Comparison of ENCODE assay signal across 8 cellular contexts in genomic region chr17:75031972-75032895, GRCh38. TPM values are rescaled to one million over a fixed set of nuclear protein-coding genes. Genes with fewer than 3 reads are reported as not detected.
A peak's percentile ranks its signal among the peaks of the same experiment; 100 is the strongest.
DNase-seq lines count a peak whose midpoint lies in the region; ATAC-seq, FAIRE-seq and TF ChIP-seq lines count a peak whose summit lies in the region.

No MANE protein-coding gene starts in this region.

- peak overlapping the region in 1 of 2 donors; percentile 41 for H3K27ac ChIP-seq in ovary

- H3K4me1 ChIP-seq in ovary (ENCODE audit: insufficient read depth): peaks cover 2% of the 10 kb centered on the region

- DNase-seq in D721Med (ENCODE audit: insufficient read length, low spot score) (peak; percentile 69), M059J (ENCODE audit: low read depth) (peak; percentile 91), SHP77 treated with DMSO at 0.1 percent for 48 hours (lab: John Stamatoyannopoulos, UW) (peak; percentile 40), amniotic epithelial cell (ENCODE audit: low read depth) (peak; percentile 85), Right ventricle myocardium superior (peak; percentile 80), ovary (peak; percentile 73 to 88 (median 76)), NOMO-1 treated with DMSO at 0.1 percent for 48 hours (lab: John Stamatoyannopoulos, UW; ENCODE audit: unreplicated experiment) (no peak)

- H3K36me3 ChIP-seq in ovary: no peaks in the 10 kb centered on the region

- H3K9me3 ChIP-seq in ovary: no peaks in the 10 kb centered on the region

- intact Hi-C loops in Right ventricle myocardium superior (cut with DNase I) (loop anchor here (10.0 kb wide), 1 partner anchor 47 kb away; the partner anchor contains the start of gene CDR2L), ovary (cut with DNase I) (loop anchor here in 1 of 4 donors (10.0 kb wide), 1 partner anchor 47 kb away; the partner anchor contains the start of gene CDR2L)

- WGBS in ovary, 3 donors: 6 to 7% (median 7%) methylated on average over 15 of the region's 15 CpGs

- no peak for TF ChIP-seq EP300 in ovary (IDR thresholded peaks at IDR 0.05)

- TF ChIP-seq CTCF in D721Med (IDR thresholded peaks at IDR 0.05; ENCODE audit: insufficient read depth, missing control alignments): no peak
- no peak for TF ChIP-seq CTCF in ovary (IDR thresholded peaks at IDR 0.05)

- H3K27me3 ChIP-seq in ovary: no peaks in the 10 kb centered on the region

- TF ChIP-seq POLR2A in ovary (IDR thresholded peaks at IDR 0.05): no peak

- peak overlapping the region; percentile 78 for H3K4me3 ChIP-seq in ovary

- FAIRE-seq in D721Med (lab: Jason Lieb, UNC): no peak

- ATAC-seq in Right ventricle myocardium superior (ENCODE audit: poor library complexity) (peak; percentile 7), HG02798 (IDR thresholded peaks at IDR 0.05; ENCODE audit: poor library complexity, unreplicated experiment) (no peak)

RNA-seq across cellular contexts. Expression of gene ATP5PD, which starts 14.5 kb away (rescaled TPM):
- 440 and 491 TPM in 2 replicates for total RNA-seq in M059J (2014; rRNA removed; shearing (Covaris generic))
- total RNA-seq in Right ventricle myocardium superior (832 TPM), ovary (100 to 1,000 TPM; 137 to 226 (median 153) TPM)
- polyA plus RNA-seq in ovary: 100 to 1,000 TPM; 199 to 331 TPM

RNA-seq across cellular contexts. Expression of gene KCTD2, which starts 14.8 kb away (rescaled TPM):
- 18.9 and 25.1 TPM in 2 replicates for total RNA-seq in M059J (2014; rRNA removed; shearing (Covaris generic))
- total RNA-seq in Right ventricle myocardium superior (23.8 TPM), ovary (10 to 100 TPM; 25.0 to 62.5 (median 50.2) TPM)
- polyA plus RNA-seq in ovary: 10 to 100 TPM; 35.8 to 66.8 TPM

RNA-seq across cellular contexts. Expression of gene MRPL58, which starts 19.8 kb away (rescaled TPM):
- total RNA-seq in M059J (2014; rRNA removed; shearing (Covaris generic)): 55.7 and 65.0 TPM in 2 replicates
- 46.6 TPM for total RNA-seq in Right ventricle myocardium superior
- 10 to 100 TPM; 17.9 to 40.6 (median 22.0) TPM for total RNA-seq in ovary
- polyA plus RNA-seq in ovary: 10 to 100 TPM; 24.3 to 39.7 TPM

RNA-seq across cellular contexts. Expression of gene CDR2L, which starts 44.8 kb away (rescaled TPM):
- total RNA-seq in M059J (2014; rRNA removed; shearing (Covaris generic)): 7.0 and 13.6 TPM in 2 replicates
- total RNA-seq in Right ventricle myocardium superior (18.4 TPM), ovary (10 to 100 TPM in 1 of 7 donors, 1 to 10 TPM in 6; 4.5 to 19.2 (median 5.8) TPM)
- 1 to 10 TPM; 2.1 to 3.3 TPM for polyA plus RNA-seq in ovary

RNA-seq across cellular contexts. Expression of gene SLC16A5, which starts 55.5 kb away (rescaled TPM):
- 0.07 TPM in 1 of 2 replicates, not detected in the other for total RNA-seq in M059J (2014; rRNA removed; shearing (Covaris generic))
- 6.5 TPM for total RNA-seq in Right ventricle myocardium superior
- total RNA-seq in ovary: 10 to 100 TPM in 5 of 7 donors, 1 to 10 TPM in 2; 6.0 to 20.6 (median 12.6) TPM
- 1 to 10 TPM; 2.0 to 10.0 TPM for polyA plus RNA-seq in ovary
